In the genomic region with DNA sequence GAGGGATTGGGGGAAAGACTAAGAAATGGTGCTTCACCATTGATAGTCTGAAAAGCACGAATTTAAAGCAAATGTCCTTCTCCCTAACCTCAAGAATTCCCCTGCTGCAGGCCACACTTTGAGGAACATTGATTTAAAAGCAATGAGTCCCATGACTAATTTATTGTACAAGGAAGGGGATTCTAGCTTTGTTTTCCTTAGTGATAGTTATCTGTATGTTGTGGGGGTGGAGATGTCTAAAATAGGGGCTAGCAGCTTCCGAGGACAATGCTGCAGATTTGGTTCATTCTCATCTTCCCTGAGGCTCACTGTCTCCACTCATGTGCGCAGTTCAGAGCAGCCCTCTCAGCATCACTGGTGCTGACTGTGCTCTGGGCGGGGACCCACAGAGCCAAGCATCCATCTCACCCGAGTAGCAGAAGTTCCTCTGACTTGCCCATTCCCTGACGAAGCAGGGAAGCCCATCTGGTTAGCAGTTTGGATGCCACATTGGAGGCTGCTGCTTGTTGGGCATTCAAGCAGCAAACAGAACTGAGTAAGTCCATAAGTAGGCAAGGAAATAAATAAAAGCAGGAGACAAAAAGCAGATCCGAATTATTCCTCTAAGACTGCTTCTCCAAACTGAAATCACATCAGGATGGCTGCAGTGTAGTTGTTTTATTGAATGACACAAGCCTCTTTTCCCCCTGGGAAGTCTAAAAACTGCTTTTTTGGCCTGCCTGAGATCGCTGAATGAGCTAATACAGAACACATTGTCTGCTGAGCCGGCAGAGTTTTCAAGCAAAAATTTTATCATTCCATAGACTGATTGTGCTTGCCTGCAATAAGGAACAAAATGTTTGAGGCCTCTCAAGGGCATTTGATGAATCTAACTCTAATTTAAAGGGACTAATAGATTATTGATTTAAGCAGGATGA, we compare ENCODE assay signal across 11 cellular contexts. TPM values are rescaled to one million over a fixed set of nuclear protein-coding genes. Genes with fewer than 3 reads are reported as not detected.
DNase-seq lines count a peak whose midpoint lies in the region; ATAC-seq, FAIRE-seq and TF ChIP-seq lines count a peak whose summit lies in the region.
"Had no signal": no experiment of that assay in that cellular context is flagged by ENCODE, and none has a peak within 500 bp of the region (broad histone marks: within the 10 kb centered on the region; RNA-seq: fewer than 3 reads in every experiment).

No MANE protein-coding gene starts in this region.

- H3K9me3 Mint-ChIP-seq in chondrocyte (ENCODE audit: low read depth): no peaks in the 10 kb centered on the region
- no peaks in the 10 kb centered on the region for H3K9me3 Mint-ChIP-seq in CD4-positive, alpha-beta memory T cell

- DNase-seq in chondrocyte (ENCODE audit: low spot score) (no peak), left lung (no peak), thyroid gland (peak; percentile 42 to 56), HAP-1 (ENCODE audit: low spot score in 2 of 2) (no peak), GM12892 (ENCODE audit: insufficient read length) (no peak)
- no peak for DNase-seq in CD4-positive, alpha-beta memory T cell
- DNase-seq: activated naive CD4-positive, alpha-beta T cell treated with Interleukin-2 at 50 U/mL for 16 hours had no signal

- TF ChIP-seq CTCF in chondrocyte (IDR thresholded peaks at IDR 0.05): no peak
- no peak for TF ChIP-seq CTCF in left lung (IDR thresholded peaks at IDR 0.05)
- TF ChIP-seq CTCF in thyroid gland (IDR thresholded peaks at IDR 0.05): no peak

- CTCF ChIA-PET in CD4-positive, alpha-beta memory T cell (lab: Charles Lee; ENCODE audit: partially characterized antibody): no interaction called here

- no peak for FAIRE-seq in GM12892 (lab: Jason Lieb, UNC)
- FAIRE-seq: islet of Langerhans had no signal

- ATAC-seq in left lung: peak; percentile 47
- no peak for ATAC-seq in esophagus mucosa

- no peaks in the 10 kb centered on the region for H3K36me3 ChIP-seq in HUES48 (ENCODE audit: control insufficient read depth, insufficient read depth, low read length)
- no peaks in the 10 kb centered on the region for H3K36me3 ChIP-seq in left lung
- H3K36me3 ChIP-seq in thyroid gland: no peaks in the 10 kb centered on the region
- no peaks in the 10 kb centered on the region for H3K36me3 ChIP-seq in HAP-1 (replicated peaks)
- no peaks in the 10 kb centered on the region for H3K36me3 ChIP-seq in CD4-positive, alpha-beta memory T cell (ENCODE audit: insufficient read depth, low read length)

- no peak overlapping the region for H3K9ac ChIP-seq in HUES48 (ENCODE audit: low read depth, low read length)

- TF ChIP-seq POLR2A in thyroid gland (IDR thresholded peaks at IDR 0.05): no peak
- no peak for TF ChIP-seq POLR2A in GM12892 (IDR thresholded peaks at IDR 0.05; ENCODE audit: low read depth, low read length)

- no peaks in the 10 kb centered on the region for H3K36me3 Mint-ChIP-seq in chondrocyte (ENCODE audit: low read depth)
- no peaks in the 10 kb centered on the region for H3K36me3 Mint-ChIP-seq in CD4-positive, alpha-beta memory T cell

- H3K4me3 ChIP-seq in HUES48 (ENCODE audit: low read depth, low read length) (peak overlapping the region; percentile 5; the same call in 1 of the 2 replicates), left lung (no peak overlapping the region), thyroid gland (replicated peaks in 1 of 3) (no peak overlapping the region), HAP-1 (no peak overlapping the region)
- H3K4me3 ChIP-seq in CD4-positive, alpha-beta memory T cell (ENCODE audit: low read length in 2 of 2): no peak overlapping the region

- no peaks in the 10 kb centered on the region for H3K27me3 Mint-ChIP-seq in chondrocyte (ENCODE audit: low read depth)
- H3K27me3 Mint-ChIP-seq in CD4-positive, alpha-beta memory T cell: no peaks in the 10 kb centered on the region

- H3K27me3 ChIP-seq in HUES48 (ENCODE audit: control insufficient read depth, insufficient read depth, low read length): no peaks in the 10 kb centered on the region
- H3K27me3 ChIP-seq in left lung: no peaks in the 10 kb centered on the region
- H3K27me3 ChIP-seq in thyroid gland: no peaks in the 10 kb centered on the region
- no peaks in the 10 kb centered on the region for H3K27me3 ChIP-seq in HAP-1 (ENCODE audit: low read depth)
- no peaks in the 10 kb centered on the region for H3K27me3 ChIP-seq in CD4-positive, alpha-beta memory T cell (ENCODE audit: insufficient read depth, low read length)

- 42 to 44% methylated on average over 9 of the region's 9 CpGs for WGBS in thyroid gland, 2 donors

- in situ Hi-C loops in HAP-1 (cut with MboI; ENCODE audit: low sequenced_read_pairs): no loop called here

- no peaks in the 10 kb centered on the region for H3K9me3 ChIP-seq in HUES48 (ENCODE audit: control insufficient read depth, insufficient read depth, low read length)
- no peaks in the 10 kb centered on the region for H3K9me3 ChIP-seq in left lung
- no peaks in the 10 kb centered on the region for H3K9me3 ChIP-seq in thyroid gland
- no peaks in the 10 kb centered on the region for H3K9me3 ChIP-seq in HAP-1
- H3K9me3 ChIP-seq in CD4-positive, alpha-beta memory T cell (ENCODE audit: control insufficient read depth in 1 of 2, low read length in 2 of 2): no peaks in the 10 kb centered on the region

- peak overlapping the region; percentile 93 for H3K27ac Mint-ChIP-seq in chondrocyte (ENCODE audit: unreplicated experiment)
- H3K27ac Mint-ChIP-seq in CD4-positive, alpha-beta memory T cell: no peak overlapping the region

- peaks cover 34% of the 10 kb centered on the region for H3K4me1 ChIP-seq in HUES48 (ENCODE audit: control insufficient read depth, insufficient read depth, low read length)
- peaks cover 0 to 5% of the 10 kb centered on the region in 2 donors for H3K4me1 ChIP-seq in left lung
- H3K4me1 ChIP-seq in thyroid gland: peaks cover 42 to 55% of the 10 kb centered on the region in 2 donors
- H3K4me1 ChIP-seq in HAP-1: peaks cover 22% of the 10 kb centered on the region
- no peaks in the 10 kb centered on the region for H3K4me1 ChIP-seq in CD4-positive, alpha-beta memory T cell (ENCODE audit: insufficient read depth, low read length)

- H3K4me1 Mint-ChIP-seq in chondrocyte (ENCODE audit: low read depth): peaks cover 59% of the 10 kb centered on the region
- H3K4me1 Mint-ChIP-seq in CD4-positive, alpha-beta memory T cell: no peaks in the 10 kb centered on the region

- H3K4me3 Mint-ChIP-seq in chondrocyte (ENCODE audit: unreplicated experiment): peak overlapping the region; percentile 35
- H3K4me3 Mint-ChIP-seq in CD4-positive, alpha-beta memory T cell: no peak overlapping the region

- intact Hi-C loops in left lung (cut with DNase I): no loop called here
- intact Hi-C loops in thyroid gland (cut with DNase I): no loop called here
- intact Hi-C loops in CD4-positive, alpha-beta memory T cell (cut with micrococcal nuclease): no loop called here

- H3K27ac ChIP-seq in HUES48 (ENCODE audit: low read depth, low read length) (peak overlapping the region; percentile 83), left lung (peak overlapping the region; percentile 9 to 67), thyroid gland (peak overlapping the region; percentile 68 to 85 (median 82))
- H3K27ac ChIP-seq in CD4-positive, alpha-beta memory T cell (ENCODE audit: low read depth, low read length): no peak overlapping the region

- POLR2A ChIA-PET in CD4-positive, alpha-beta memory T cell (lab: Charles Lee; ENCODE audit: partially characterized antibody): no interaction called here

RNA-seq across cellular contexts. Expression of a gene that starts 27.5 kb away (rescaled TPM):
- 5.9 to 10.7 TPM (median 7.6 TPM) in 3 replicates for total RNA-seq in chondrocyte
- 1 to 10 TPM; 4.1 to 8.1 TPM for total RNA-seq in left lung
- 10 to 100 TPM; 13.6 to 31.5 (median 20.5) TPM for total RNA-seq in thyroid gland
- total RNA-seq in esophagus mucosa: 2.5 TPM
- polyA plus RNA-seq in GM12892 (2012; ENCODE audit: missing spikeins): 0.13 TPM
- not detected for total RNA-seq in CD4-positive, alpha-beta memory T cell
- under 1 TPM in 1 of 2 donors, not detected in 1; 0.07 TPM for polyA plus RNA-seq in CD4-positive, alpha-beta memory T cell
- total RNA-seq: T-helper 1 cell treated with Interleukin-12 subunit alpha and Interleukin-12 subunit beta and Interleukin-4 antibody, amounts not matched to agents 30 ng/mL and 1 ng/mL, for 36 hours had no signal

Comparison
In these comparisons a context has a peak if more than half of its experiments do, and no peak if none do; other contexts are left out.
1. DNase-seq: peak in thyroid gland (2 of 2); none in chondrocyte (single experiment), left lung (0 of 2), HAP-1 (0 of 2), GM12892 (single experiment) and CD4-positive, alpha-beta memory T cell (0 of 5).